In genomic region chr2:235034270-235035135, GRCh38 we compare ENCODE assay signal across 11 cellular contexts.
"Had no signal": no experiment of that assay in that cellular context is flagged by ENCODE, and none has a peak within 500 bp of the region (broad histone marks: within the 10 kb centered on the region; RNA-seq: fewer than 3 reads in every experiment).

No MANE protein-coding gene starts in this region.

- H3K27me3 Mint-ChIP-seq: activated naive CD8-positive, alpha-beta T cell had no signal

- H3K36me3 Mint-ChIP-seq: activated naive CD8-positive, alpha-beta T cell had no signal

- H3K9me3 ChIP-seq: gastrocnemius medialis, left ventricle myocardium inferior, transverse colon had no signal

- H3K27me3 ChIP-seq: gastrocnemius medialis, transverse colon had no signal

- H3K4me3 Mint-ChIP-seq: activated naive CD8-positive, alpha-beta T cell; T-helper 2 cell treated with Interferon-gamma antibody and Interleukin-4, amounts not matched to agents 5 μg/mL and 100 μg/mL, for 36 hours had no signal

- H3K27ac Mint-ChIP-seq: activated naive CD8-positive, alpha-beta T cell; T-helper 2 cell treated with Interferon-gamma antibody and Interleukin-4, amounts not matched to agents 5 μg/mL and 100 μg/mL, for 36 hours had no signal

- H3K36me3 ChIP-seq: gastrocnemius medialis, transverse colon had no signal

- H3K9me3 Mint-ChIP-seq: T-helper 2 cell treated with Interferon-gamma antibody and Interleukin-4, amounts not matched to agents 5 μg/mL and 100 μg/mL, for 36 hours had no signal

- DNase-seq: activated effector memory CD4-positive, alpha-beta T cell treated with Interleukin-2 at 50 U/mL for 16 hours; gastrocnemius medialis; islet precursor cell; left ventricle myocardium inferior; mesendoderm; SW 1271; transverse colon had no signal

- H3K4me1 ChIP-seq: gastrocnemius medialis, parathyroid adenoma, transverse colon had no signal

- H3K4me3 ChIP-seq: gastrocnemius medialis, left ventricle myocardium inferior, smooth muscle cell, transverse colon had no signal

- H3K27ac ChIP-seq: gastrocnemius medialis, left ventricle myocardium inferior, parathyroid adenoma, transverse colon had no signal
